Comparison of ENCODE assay signal across 1 cellular context in the genomic region with DNA sequence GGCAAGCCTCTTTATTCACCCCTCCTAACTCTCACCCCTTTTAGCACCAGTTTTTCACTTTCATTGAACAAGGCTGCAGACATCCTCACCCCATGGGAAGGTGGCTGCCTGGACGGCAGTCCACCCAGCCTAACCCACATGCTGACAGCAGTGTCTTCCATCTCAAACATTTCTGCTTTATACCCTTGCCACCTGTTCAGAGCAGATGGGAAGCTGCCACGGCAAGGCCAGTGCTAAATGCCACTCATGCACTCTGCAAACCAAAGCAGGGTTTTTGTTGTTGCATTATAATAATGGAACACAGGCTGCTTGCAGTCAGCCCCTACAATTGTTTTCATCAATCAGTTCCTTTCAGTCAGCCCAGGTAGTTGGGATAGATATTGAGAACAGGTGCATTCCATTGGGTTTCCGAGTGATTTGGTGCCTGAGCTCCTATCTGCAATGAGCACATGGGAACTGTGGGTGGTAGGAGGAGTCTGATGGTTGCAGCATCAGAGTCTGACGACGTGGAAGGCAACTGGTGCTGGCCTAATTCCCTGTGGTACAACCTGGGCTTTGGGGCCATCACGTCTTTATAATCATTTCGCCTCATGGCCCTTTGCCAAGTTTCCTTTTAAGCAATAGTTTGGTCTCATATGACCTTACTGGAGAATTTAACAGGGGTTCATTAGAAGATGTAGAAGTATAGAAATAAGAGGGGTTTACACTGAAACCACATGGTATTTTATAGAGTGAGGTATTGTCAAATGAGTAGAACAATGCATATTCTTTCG.
TF ChIP-seq lines count a peak whose summit lies in the region.

No MANE protein-coding gene starts in this region.

TF ChIP-seq in H1, 55 proteins besides CTCF, POLR2A, EP300 and RAD21:
- TF ChIP-seq CBX5 (IDR thresholded peaks at IDR 0.05; ENCODE audit: low read depth, low read length) (no peak), TAF7 (optimal IDR thresholded peaks at IDR 0.05; ENCODE audit: borderline replicate concordance, low read depth, low read length) (no peak), SIX5 (IDR thresholded peaks at IDR 0.05; ENCODE audit: low read depth, low read length) (no peak), NRF1 (IDR thresholded peaks at IDR 0.05; ENCODE audit: low read depth, low read length) (no peak), BRCA1 (IDR thresholded peaks at IDR 0.05; ENCODE audit: low read depth, low read length) (no peak), BACH1 (IDR thresholded peaks at IDR 0.05; ENCODE audit: low read length) (no peak), SRF (IDR thresholded peaks at IDR 0.05; ENCODE audit: low read depth, low read length) (no peak), EZH2 (IDR thresholded peaks at IDR 0.05; ENCODE audit: low read depth, low read length, severe bottlenecking) (no peak), RBBP5 (IDR thresholded peaks at IDR 0.05; ENCODE audit: borderline replicate concordance, low read depth, low read length) (no peak), SP2 (IDR thresholded peaks at IDR 0.05; ENCODE audit: low read length) (no peak), JUN (IDR thresholded peaks at IDR 0.05; ENCODE audit: low read depth, low read length) (no peak), JUND (IDR thresholded peaks at IDR 0.05; ENCODE audit: low read length) (no peak), NANOG (IDR thresholded peaks at IDR 0.05; ENCODE audit: insufficient read depth, low read depth, low read length, poor library complexity, severe bottlenecking) (no peak)
- TF ChIP-seq, protein P1, sequence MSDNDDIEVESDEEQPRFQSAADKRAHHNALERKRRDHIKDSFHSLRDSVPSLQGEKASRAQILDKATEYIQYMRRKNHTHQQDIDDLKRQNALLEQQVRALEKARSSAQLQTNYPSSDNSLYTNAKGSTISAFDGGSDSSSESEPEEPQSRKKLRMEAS (IDR thresholded peaks at IDR 0.05), result no peak
TF ChIP-seq in H1: peak in this region for 0.
